Comparison of ENCODE assay signal across 8 cellular contexts in the genomic region with DNA sequence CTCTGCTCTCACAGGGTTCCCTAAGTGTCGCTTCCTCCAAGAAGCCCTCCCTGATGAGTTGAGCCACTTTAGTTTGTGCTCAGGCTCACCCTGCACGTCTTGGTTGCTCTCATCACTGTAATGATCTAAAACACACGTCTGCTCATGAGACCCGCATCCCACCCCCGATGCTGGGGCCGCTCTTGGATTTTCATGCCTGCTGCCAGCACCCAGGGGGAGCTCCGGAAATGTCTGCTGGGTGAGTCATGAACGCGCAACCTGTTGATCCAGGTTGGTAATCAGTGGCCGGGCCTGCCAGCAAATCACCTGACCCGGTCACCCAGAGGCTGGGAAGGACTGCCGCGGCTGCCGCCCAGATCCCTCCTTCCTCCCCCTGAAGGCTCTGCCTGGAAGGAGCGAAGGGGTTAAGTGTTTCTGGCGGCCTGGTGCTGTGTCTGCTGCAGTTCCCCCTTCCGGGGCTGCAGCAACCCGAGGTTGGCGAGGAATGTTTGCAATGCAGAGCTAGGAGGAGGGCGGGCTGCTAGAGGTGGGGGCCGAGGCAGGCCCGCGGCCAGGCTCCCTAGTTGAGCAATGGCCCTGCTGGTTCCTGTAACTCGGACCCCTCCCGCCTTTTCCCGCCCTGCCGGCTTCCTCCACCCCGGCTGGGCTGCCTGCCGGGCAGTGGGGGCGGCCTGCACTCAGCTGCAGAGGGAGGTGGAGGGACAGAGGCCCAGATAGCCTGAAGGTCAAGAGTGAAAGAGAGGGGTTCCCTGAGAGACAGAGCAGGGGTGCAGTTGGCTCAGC.
DNase-seq lines count a peak whose midpoint lies in the region; ATAC-seq and TF ChIP-seq lines count a peak whose summit lies in the region.

No MANE protein-coding gene starts in this region.

- peak overlapping the region; percentile 51 for H3K4me3 ChIP-seq in HUES48 (ENCODE audit: low read depth, low read length)
- peak overlapping the region; percentile 37 to 53 for H3K4me3 ChIP-seq in duodenal mucosa (ENCODE audit: low read depth in 1 of 2, low read length in 2 of 2)

- peak overlapping the region; percentile 76 for H3K9ac ChIP-seq in HUES48 (ENCODE audit: low read depth, low read length)
- H3K9ac ChIP-seq in duodenal mucosa (ENCODE audit: low read depth in 1 of 2, low read length in 2 of 2), result peak overlapping the region; percentile 3 to 33

- peak; percentile 85 for ATAC-seq in left lobe of liver
- ATAC-seq in stimulated activated naive CD8-positive, alpha-beta T cell treated with anti-CD3 and anti-CD28 coated beads, Interleukin-15, Interleukin-2, amounts not matched to agents 100 U/mL and 50 U/mL, for 24 hours, result peak; percentile 32
- ATAC-seq in HG03354 (IDR thresholded peaks at IDR 0.05; ENCODE audit: poor library complexity, severe bottlenecking, unreplicated experiment), result no peak

- H3K27me3 ChIP-seq in HUES48 (ENCODE audit: control insufficient read depth, insufficient read depth, low read length) (0 out of 2 replicates have a peak, but pooled peaks cover 3% of the 10 kb centered on the region), duodenal mucosa (ENCODE audit: control insufficient read depth in 1 of 2, insufficient read depth in 2 of 2, low read length in 2 of 2) (peaks cover 3 to 9% of the 10 kb centered on the region in 2 donors)

- peak overlapping the region; percentile 82 for H3K27ac ChIP-seq in C4-2B
- peak overlapping the region; percentile 96 for H3K27ac ChIP-seq in HUES48 (ENCODE audit: low read depth, low read length)
- H3K27ac ChIP-seq in duodenal mucosa (ENCODE audit: low read depth, low read length), result peak overlapping the region; percentile 79

- H3K9me3 ChIP-seq in HUES48 (ENCODE audit: control insufficient read depth, insufficient read depth, low read length) (no peaks in the 10 kb centered on the region), duodenal mucosa (ENCODE audit: control insufficient read depth in 1 of 2, low read length in 2 of 2) (peaks cover 6 to 8% of the 10 kb centered on the region in 2 donors)

- no peaks in the 10 kb centered on the region for H3K36me3 ChIP-seq in HUES48 (ENCODE audit: control insufficient read depth, insufficient read depth, low read length)
- no peaks in the 10 kb centered on the region for H3K36me3 ChIP-seq in duodenal mucosa (ENCODE audit: control insufficient read depth in 1 of 2, insufficient read depth in 2 of 2, low read length in 2 of 2)

- TF ChIP-seq CTCF in C4-2B (conservative IDR thresholded peaks at IDR 0.05), result no peak

- H3K4me1 ChIP-seq in HUES48 (ENCODE audit: control insufficient read depth, insufficient read depth, low read length) (peaks cover 38% of the 10 kb centered on the region), duodenal mucosa (ENCODE audit: control insufficient read depth in 1 of 2, insufficient read depth in 2 of 2, low read length in 2 of 2) (peaks cover 33 to 35% of the 10 kb centered on the region in 2 donors)

- DNase-seq in SW480 (ENCODE audit: low spot score) (peak; percentile 98), left lobe of liver (ENCODE audit: low spot score) (peak; percentile 92), activated gamma-delta T cell (lab: John Stamatoyannopoulos, UW) (no peak)
- peak; percentile 56 for DNase-seq in stimulated activated naive CD8-positive, alpha-beta T cell treated with anti-CD3 and anti-CD28 coated beads, Interleukin-15, Interleukin-2, amounts not matched to agents 100 U/mL and 50 U/mL, for 24 hours
